In genomic region chr17:42682400-42683384, GRCh38 we compare ENCODE assay signal across 8 cellular contexts.
A peak's percentile ranks its signal among the peaks of the same experiment; 100 is the strongest.
DNase-seq lines count a peak whose midpoint lies in the region; ATAC-seq, FAIRE-seq and TF ChIP-seq lines count a peak whose summit lies in the region.

Gene CNTNAP1, plus strand, starts transcription at chr17:42682531. Its CDS starts 299 bp downstream, at chr17:42682830.

- H3K4me1 ChIP-seq in MM.1S (ENCODE audit: low read length), result peaks cover 18% of the 10 kb centered on the region
- H3K4me1 ChIP-seq in mucosa of stomach (ENCODE audit: control insufficient read depth, insufficient read depth, low read length), result peaks cover 47% of the 10 kb centered on the region

- no peak for ATAC-seq in HG03565 (IDR thresholded peaks at IDR 0.05; ENCODE audit: unreplicated experiment)

- DNase-seq in NCI-H1417 (lab: John Stamatoyannopoulos, UW), result peak; percentile 49 to 79 (median 79)
- no peak for DNase-seq in NCI-H1417 treated with DMSO at 0.1 percent for 48 hours (lab: John Stamatoyannopoulos, UW)
- DNase-seq in MM.1S, result peak; percentile 60
- DNase-seq in WERI-Rb-1, result peak; percentile 91
- DNase-seq in epithelial cell of prostate (ENCODE audit: low read depth, low spot score), result no peak
- DNase-seq in urothelium cell line (ENCODE audit: low spot score), result peak; percentile 78

- H2AFZ ChIP-seq in MM.1S (ENCODE audit: low read length), result peak within 1 kb of the TSS; percentile 93

- H3K36me3 ChIP-seq in MM.1S (replicated peaks; ENCODE audit: insufficient read depth, low read length) (no peaks in the 10 kb centered on the region), WERI-Rb-1 (peaks cover 17% of the 10 kb centered on the region), mucosa of stomach (ENCODE audit: control insufficient read depth, insufficient read depth, low read length) (no peaks in the 10 kb centered on the region)

- H3K4me3 ChIP-seq in MM.1S (ENCODE audit: low read length) (peak within 1 kb of the TSS; percentile 95), WERI-Rb-1 (ENCODE audit: low read depth, low read length) (peak within 1 kb of the TSS; percentile 65), mucosa of stomach (ENCODE audit: low read length) (peak within 1 kb of the TSS; percentile 14)

- H3K9me2 ChIP-seq in MM.1S (replicated peaks; ENCODE audit: insufficient read depth, low read length), result no peaks in the 10 kb centered on the region

- H3K9me3 ChIP-seq in MM.1S (replicated peaks; ENCODE audit: insufficient read depth, low read length) (no peaks in the 10 kb centered on the region), WERI-Rb-1 (ENCODE audit: severe bottlenecking) (no peaks in the 10 kb centered on the region), mucosa of stomach (ENCODE audit: control insufficient read depth, low read length) (no peaks in the 10 kb centered on the region)

- H3K27ac ChIP-seq in MM.1S (ENCODE audit: low read length) (peak within 1 kb of the TSS; percentile 76), WERI-Rb-1 (peak within 1 kb of the TSS; percentile 46), epithelial cell of prostate (peak within 1 kb of the TSS; percentile 12)

- H4K20me1 ChIP-seq in MM.1S (ENCODE audit: insufficient read depth, low read length), result no peaks in the 10 kb centered on the region

- H3K79me2 ChIP-seq in MM.1S (ENCODE audit: low read length), result peaks cover 10% of the 10 kb centered on the region

- peak within 1 kb of the TSS; percentile 70 for H3K9ac ChIP-seq in MM.1S (ENCODE audit: low read length)
- peak within 1 kb of the TSS; percentile 12 for H3K9ac ChIP-seq in mucosa of stomach (ENCODE audit: low read length)

- no peak for FAIRE-seq in urothelium cell line (lab: Jason Lieb, UNC)

- no peaks in the 10 kb centered on the region for H3K27me3 ChIP-seq in MM.1S (replicated peaks; ENCODE audit: insufficient read depth, low read length)
- H3K27me3 ChIP-seq in WERI-Rb-1 (ENCODE audit: insufficient read depth, low read depth, severe bottlenecking), result no peaks in the 10 kb centered on the region
- H3K27me3 ChIP-seq in mucosa of stomach (ENCODE audit: control insufficient read depth, insufficient read depth, low read length), result peaks cover 21% of the 10 kb centered on the region

- TF ChIP-seq CTCF in MM.1S (IDR thresholded peaks at IDR 0.05; ENCODE audit: low read length), result no peak
- TF ChIP-seq CTCF in WERI-Rb-1 (IDR thresholded peaks at IDR 0.05; ENCODE audit: low read depth, low read length), result no peak

- peaks cover 33% of the 10 kb centered on the region for H3F3A ChIP-seq in MM.1S (ENCODE audit: insufficient read depth, low read length)

- peak within 1 kb of the TSS; percentile 100 for H3K4me2 ChIP-seq in MM.1S (ENCODE audit: low read depth, low read length)

Comparison
In these comparisons a context has a peak if more than half of its experiments do, and no peak if none do; other contexts are left out.
1. DNase-seq: peak in NCI-H1417 (3 of 3), MM.1S (single experiment), WERI-Rb-1 (single experiment) and urothelium cell line (single experiment); none in NCI-H1417 treated with DMSO at 0.1 percent for 48 hours (single experiment) and epithelial cell of prostate (single experiment).
2. H3K27ac ChIP-seq: peak in every context shown above with its lines; median percentile 76 in MM.1S; 46 in WERI-Rb-1; 12 in epithelial cell of prostate.
3. H3K4me3 ChIP-seq: peak in every context shown above with its lines; median percentile 95 in MM.1S; 65 in WERI-Rb-1; 14 in mucosa of stomach.